ENCODE assay signal across 8 cellular contexts in genomic region chr10:132421377-132422168, GRCh38. TPM values are rescaled to one million over a fixed set of nuclear protein-coding genes. Genes with fewer than 3 reads are reported as not detected.
DNase-seq lines count a peak whose midpoint lies in the region; ATAC-seq and TF ChIP-seq lines count a peak whose summit lies in the region.

No MANE protein-coding gene starts in this region.

- H3K27ac ChIP-seq in RWPE1 (peak overlapping the region; percentile 91), mucosa of rectum (ENCODE audit: low read depth in 2 of 2, low read length in 2 of 2) (peak overlapping the region; percentile 96 to 98), aorta (ENCODE audit: low read depth in 1 of 2, low read length in 2 of 2) (peak overlapping the region in 1 of 2 donors; percentile 82)

- H3K27me3 ChIP-seq in endocrine pancreas (ENCODE audit: control insufficient read depth, insufficient read depth, low read length) = no peaks in the 10 kb centered on the region
- H3K27me3 ChIP-seq in mucosa of rectum (ENCODE audit: control insufficient read depth in 2 of 2, insufficient read depth in 2 of 2, low read length in 2 of 2) = no peaks in the 10 kb centered on the region
- no peaks in the 10 kb centered on the region for H3K27me3 ChIP-seq in aorta (ENCODE audit: control insufficient read depth in 1 of 2, insufficient read depth in 2 of 2, low read length in 1 of 2)

- no peaks in the 10 kb centered on the region for H3K4me1 ChIP-seq in endocrine pancreas (ENCODE audit: control insufficient read depth, insufficient read depth, low read length)
- H3K4me1 ChIP-seq in mucosa of rectum (ENCODE audit: control insufficient read depth in 2 of 2, insufficient read depth in 2 of 2, low read length in 2 of 2) = peaks cover 54 to 65% of the 10 kb centered on the region in 2 donors
- no peaks in the 10 kb centered on the region for H3K4me1 ChIP-seq in aorta (ENCODE audit: control insufficient read depth in 1 of 2, insufficient read depth in 2 of 2, low read length in 2 of 2)

- H3K9me3 ChIP-seq in endocrine pancreas (ENCODE audit: control insufficient read depth, low read length) = no peaks in the 10 kb centered on the region
- H3K9me3 ChIP-seq in mucosa of rectum (ENCODE audit: control insufficient read depth in 2 of 2, low read length in 2 of 2) = no peaks in the 10 kb centered on the region
- no peaks in the 10 kb centered on the region for H3K9me3 ChIP-seq in aorta (ENCODE audit: control insufficient read depth, low read length)

- WGBS in aorta, 2 donors = 29 to 32% methylated on average over 25 of the region's 25 CpGs

- peak; percentile 47 for ATAC-seq in HG03064 (IDR thresholded peaks at IDR 0.05; ENCODE audit: low read depth, unreplicated experiment)
- ATAC-seq in aorta (ENCODE audit: low FRiP score) = peak; percentile 87

- peak overlapping the region; percentile 54 for H3K9ac ChIP-seq in endocrine pancreas (ENCODE audit: control insufficient read depth, insufficient read depth, low read length)
- peak overlapping the region; percentile 83 to 87 for H3K9ac ChIP-seq in mucosa of rectum (ENCODE audit: low read depth in 1 of 2, low read length in 2 of 2)

- DNase-seq in NCI-H187 (lab: John Stamatoyannopoulos, UW) (peak; percentile 14 to 65), NCI-H187 treated with DMSO at 0.1 percent for 48 hours (lab: John Stamatoyannopoulos, UW) (no peak), RWPE1 (ENCODE audit: low spot score) (peak; percentile 74), aorta (peak; percentile 91 to 92), DMS114 treated with DMSO at 0.1 percent for 48 hours (lab: John Stamatoyannopoulos, UW; ENCODE audit: unreplicated experiment) (no peak)

- H3K4me3 ChIP-seq in endocrine pancreas (ENCODE audit: control insufficient read depth, insufficient read depth, low read length) (no peak overlapping the region), mucosa of rectum (ENCODE audit: low read length in 2 of 2) (peak overlapping the region; percentile 33 to 38), aorta (ENCODE audit: low read length in 2 of 2) (no peak overlapping the region)

- H3K36me3 ChIP-seq in endocrine pancreas (ENCODE audit: control insufficient read depth, insufficient read depth, low read length) = no peaks in the 10 kb centered on the region
- peaks cover 0 to 2% of the 10 kb centered on the region in 2 donors for H3K36me3 ChIP-seq in mucosa of rectum (ENCODE audit: control insufficient read depth in 2 of 2, insufficient read depth in 2 of 2, low read length in 2 of 2)
- H3K36me3 ChIP-seq in aorta (ENCODE audit: control insufficient read depth in 1 of 2, insufficient read depth in 2 of 2, low read length in 1 of 2) = no peaks in the 10 kb centered on the region

- CTCF ChIA-PET in RWPE1 (lab: Yijun Ruan, JAX) = interaction anchor here (0.6 to 3.4 kb wide), 7 partner anchors 24 to 246 kb away, joined by 3 to 22 read pairs (median 7); no protein-coding TSS in a partner anchor

- POLR2A ChIA-PET in RWPE1 (lab: Yijun Ruan, JAX; ENCODE audit: low non-redundant PET) = interaction anchor here (0.6 to 2.1 kb wide), 5 partner anchors 16 to 92 kb away, joined by 3 to 17 read pairs (median 3); partner anchors contain the start of gene PWWP2B

- intact Hi-C loops in aorta (cut with DNase I) = no loop called here

- TF ChIP-seq CTCF in RWPE1 (conservative IDR thresholded peaks at IDR 0.05; ENCODE audit: low read depth) = no peak

RNA-seq across cellular contexts. Expression of gene PWWP2B, which starts 24.6 kb away (rescaled TPM):
- 1 to 10 TPM; 6.8 to 8.7 TPM for total RNA-seq in aorta
- 1 to 10 TPM; 2.0 to 3.6 TPM for polyA plus RNA-seq in aorta

Comparison
In these comparisons a context has a peak if more than half of its experiments do, and no peak if none do; other contexts are left out.
1. DNase-seq: peak in NCI-H187 (2 of 2), RWPE1 (single experiment) and aorta (2 of 2); none in NCI-H187 treated with DMSO at 0.1 percent for 48 hours (single experiment) and DMS114 treated with DMSO at 0.1 percent for 48 hours (single experiment).
2. H3K4me3 ChIP-seq: peak in mucosa of rectum (2 of 2); none in endocrine pancreas (single experiment) and aorta (0 of 2).